19 cellular contexts compared by ENCODE assay signal in the genomic region with DNA sequence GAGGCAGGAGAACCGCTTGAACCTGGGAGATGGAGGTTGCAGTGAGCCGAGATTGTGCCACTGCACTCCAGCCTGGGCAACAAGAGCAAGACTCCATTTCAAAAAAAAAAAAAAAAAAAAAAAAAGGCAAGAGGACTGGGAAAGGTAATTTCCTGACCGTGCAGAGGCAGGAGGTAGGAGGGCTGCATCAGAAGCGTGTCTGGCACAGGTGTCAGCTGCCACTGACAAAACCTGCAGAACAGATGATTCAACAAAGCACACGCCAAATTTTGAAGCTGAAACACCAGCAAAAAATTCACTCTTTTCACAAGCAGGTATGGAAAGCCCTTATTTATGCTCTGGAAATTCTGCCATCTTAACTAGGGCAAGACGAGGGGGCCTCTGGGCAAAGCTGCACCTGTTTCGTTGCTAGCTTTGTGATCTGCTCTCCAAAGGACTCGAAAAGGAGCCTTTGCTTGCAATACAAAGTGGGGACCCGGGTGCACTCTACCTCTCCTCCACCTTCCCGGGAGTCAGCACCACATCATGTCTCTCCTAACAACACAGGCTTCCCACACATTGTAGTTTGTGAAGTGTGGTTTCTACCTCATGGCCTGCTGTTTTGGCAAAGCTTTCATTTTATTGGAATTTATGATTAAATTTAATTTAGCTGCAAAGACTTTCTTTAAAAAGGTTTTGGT. TPM values are rescaled to one million over a fixed set of nuclear protein-coding genes. Genes with fewer than 3 reads are reported as not detected.
A peak's percentile ranks its signal among the peaks of the same experiment; 100 is the strongest.
DNase-seq lines count a peak whose midpoint lies in the region; ATAC-seq and TF ChIP-seq lines count a peak whose summit lies in the region.
"Had no signal": no experiment of that assay in that cellular context is flagged by ENCODE, and none has a peak within 500 bp of the region (broad histone marks: within the 10 kb centered on the region; RNA-seq: fewer than 3 reads in every experiment).

No MANE protein-coding gene starts in this region.

- no peaks in the 10 kb centered on the region for H3K4me1 ChIP-seq in Panc1 (ENCODE audit: control insufficient read depth, insufficient read depth, low read length)
- H3K4me1 ChIP-seq: BLaER1, Caco-2 had no signal

- intact Hi-C loops in CD14-positive monocyte (cut with micrococcal nuclease) (no loop called here), Panc1 (cut with micrococcal nuclease; ENCODE audit: unreplicated experiment) (no loop called here), dorsolateral prefrontal cortex (cut with DNase I) (loop anchor here in 1 of 2 donors (5.0 kb wide), 1 partner anchor 33 kb away; a partner anchor contains a TSS)

- no peaks in the 10 kb centered on the region for H3K9me3 ChIP-seq in Panc1 (ENCODE audit: control insufficient read depth, insufficient read depth, low read depth, low read length)
- H3K9me3 ChIP-seq: BLaER1, Caco-2 had no signal

- DNase-seq in CD14-positive monocyte (ENCODE audit: low spot score): peak; percentile 5
- DNase-seq in Panc1 (ENCODE audit: low read depth, low spot score): no peak
- DNase-seq in dorsolateral prefrontal cortex: peak in 2 of 10 donors; percentile 20 to 47
- no peak for DNase-seq in substantia nigra (lab: John Stamatoyannopoulos, UW)
- no peak for DNase-seq in SIG-M5 (lab: John Stamatoyannopoulos, UW)
- no peak for DNase-seq in DMS114 treated with DMSO at 0.1 percent for 48 hours (lab: John Stamatoyannopoulos, UW; ENCODE audit: unreplicated experiment)
- DNase-seq: Caco-2; CD4-positive, alpha-beta memory T cell; DMS153; Karpas-422; NCI-H1694; NCI-H446 treated with DMSO at 0.1 percent for 48 hours; NCI-H526 treated with DMSO at 0.1 percent for 48 hours; OCI-M1; SHP77; SW 1271 had no signal

- no peaks in the 10 kb centered on the region for H3K4me1 Mint-ChIP-seq in CD14-positive monocyte

- in situ Hi-C loops in Panc1 (cut with HindIII; ENCODE audit: low pct_unique_long_range_greater_than_20kb, low sequenced_read_pairs): no loop called here

- peaks cover 93 to 100% of the 10 kb centered on the region in 2 donors for H3K36me3 Mint-ChIP-seq in CD14-positive monocyte

- H3K27me3 ChIP-seq in Panc1 (ENCODE audit: control insufficient read depth, insufficient read depth, low read length): no peaks in the 10 kb centered on the region
- no peaks in the 10 kb centered on the region for H3K27me3 ChIP-seq in dorsolateral prefrontal cortex
- H3K27me3 ChIP-seq: BLaER1 had no signal

- peaks cover 0 to 3% (median 0%) of the 10 kb centered on the region in 3 donors for H3K27me3 Mint-ChIP-seq in CD14-positive monocyte (ENCODE audit: low read depth in 3 of 3)
- H3K27me3 Mint-ChIP-seq: CD4-positive, alpha-beta memory T cell had no signal

- TF ChIP-seq CTCF in CD14-positive monocyte (IDR thresholded peaks at IDR 0.05) (no peak), Panc1 (IDR thresholded peaks at IDR 0.05) (no peak), dorsolateral prefrontal cortex (IDR thresholded peaks at IDR 0.05 in 54 of 56, conservative IDR thresholded peaks at IDR 0.05 in 2 of 56; ENCODE audit: low read depth in 1 of 56, partially characterized antibody in 56 of 56) (no peak)

- H3K27ac ChIP-seq in Panc1 (ENCODE audit: low read length): no peak overlapping the region
- H3K27ac ChIP-seq in dorsolateral prefrontal cortex: peak overlapping the region in 56 of 59 donors; percentile 80 to 99 (median 94)
- H3K27ac ChIP-seq in substantia nigra (ENCODE audit: low read depth, low read length, poor library complexity, severe bottlenecking): peak overlapping the region; percentile 98
- H3K27ac ChIP-seq: BLaER1, SK-N-MC had no signal

- H3K27ac Mint-ChIP-seq in CD14-positive monocyte: peak overlapping the region in 1 of 7 donors; percentile 26

- TSS peak; percentile 8 for BruUV-seq in Panc1 (replicated peaks; lab: Mats Ljungman, UMichigan)

- peaks cover 37% of the 10 kb centered on the region for H3K36me3 ChIP-seq in Panc1 (ENCODE audit: control insufficient read depth, insufficient read depth, low read length)

- ATAC-seq in Panc1 (no peak), GM18909 (IDR thresholded peaks at IDR 0.05; ENCODE audit: poor library complexity, unreplicated experiment) (no peak)

- H3K4me3 ChIP-seq in Panc1 (ENCODE audit: low read depth in 2 of 2, low read length in 2 of 2) (no peak overlapping the region), dorsolateral prefrontal cortex (no peak overlapping the region)
- H3K4me3 ChIP-seq: BLaER1, SK-N-MC had no signal

- no peaks in the 10 kb centered on the region for H3K9me3 Mint-ChIP-seq in CD14-positive monocyte
- H3K9me3 Mint-ChIP-seq: CD4-positive, alpha-beta memory T cell had no signal

- POLR2A ChIA-PET in Panc1 (lab: Charles Lee): interaction anchor here (0.7 kb wide), 1 partner anchor 228 kb away, joined by 3 read pairs; no protein-coding TSS in a partner anchor

- no peak overlapping the region for H3K4me3 Mint-ChIP-seq in CD14-positive monocyte
- H3K4me3 Mint-ChIP-seq: CD4-positive, alpha-beta memory T cell had no signal

- CTCF ChIA-PET in Panc1 (lab: Charles Lee): interaction anchor here (0.7 kb wide), 1 partner anchor 16 kb away, joined by 7 read pairs; no protein-coding TSS in a partner anchor

RNA-seq across cellular contexts. Expression of a gene that starts 33.7 kb away (rescaled TPM):
- polyA plus RNA-seq in CD14-positive monocyte: 10 to 100 TPM; 20.4 to 27.3 TPM
- total RNA-seq in Panc1 (2021; ENCODE audit: unreplicated experiment) (224 TPM), dorsolateral prefrontal cortex (100 to 1,000 TPM; 223 to 385 (median 299) TPM)
- polyA plus RNA-seq in Panc1 (2012; ENCODE audit: insufficient read length): 175 TPM
